In genomic region chr14:103859416-103860202, GRCh38 we compare ENCODE assay signal across 1 cellular context.
TF ChIP-seq lines count a peak whose summit lies in the region.

No MANE protein-coding gene starts in this region.

TF ChIP-seq in endothelial cell of umbilical vein, 7 proteins besides CTCF, POLR2A, EP300 and RAD21:
- no peak for TF ChIP-seq MAX (IDR thresholded peaks at IDR 0.05; ENCODE audit: insufficient read depth, insufficient read length)
- TF ChIP-seq POLR2AphosphoS5 (IDR thresholded peaks at IDR 0.05; ENCODE audit: insufficient read depth, low read depth, low read length), result no peak
- no peak for TF ChIP-seq EZH2 (IDR thresholded peaks at IDR 0.05; ENCODE audit: borderline replicate concordance, low read depth, low read length, severe bottlenecking)
- TF ChIP-seq GATA2 (IDR thresholded peaks at IDR 0.05; ENCODE audit: insufficient read depth, insufficient read length, low read depth, low read length), result no peak
- no peak for TF ChIP-seq JUN (IDR thresholded peaks at IDR 0.05; ENCODE audit: borderline replicate concordance, insufficient read depth, insufficient read length, low read depth)
- TF ChIP-seq MYC (IDR thresholded peaks at IDR 0.05; ENCODE audit: low read depth, low read length), result no peak
- no peak for TF ChIP-seq FOS (IDR thresholded peaks at IDR 0.05; ENCODE audit: borderline replicate concordance, insufficient read depth, low read length)
